Comparison of ENCODE assay signal across 8 cellular contexts in genomic region chr17:1710807-1711553, GRCh38. TPM values are rescaled to one million over a fixed set of nuclear protein-coding genes. Genes with fewer than 3 reads are reported as not detected.
DNase-seq lines count a peak whose midpoint lies in the region; ATAC-seq lines count a peak whose summit lies in the region.
"Had no signal": no experiment of that assay in that cellular context is flagged by ENCODE, and none has a peak within 500 bp of the region (broad histone marks: within the 10 kb centered on the region; RNA-seq: fewer than 3 reads in every experiment).

No MANE protein-coding gene starts in this region.

- no peak overlapping the region for H3K27ac Mint-ChIP-seq in stimulated activated naive B cell treated with anti-CD40 and anti-IgM and Interleukin-4, amounts not matched to agents 10 μg/mL and 1 μg/mL and 100 μg/mL, for 72 hours

- ATAC-seq in stimulated activated naive B cell treated with anti-CD40 and anti-IgM and Interleukin-4, amounts not matched to agents 10 μg/mL and 1 μg/mL and 100 μg/mL, for 72 hours (replicated peaks), result no peak
- ATAC-seq in HG03520 (IDR thresholded peaks at IDR 0.05; ENCODE audit: unreplicated experiment) (no peak), HG03457 (IDR thresholded peaks at IDR 0.05; ENCODE audit: unreplicated experiment) (no peak)

- DNase-seq in HT-29 (ENCODE audit: low spot score) (peak; percentile 32), iPS-NIHi11 (ENCODE audit: low spot score) (peak; percentile 14), NCI-H446 treated with DMSO at 0.1 percent for 48 hours (lab: John Stamatoyannopoulos, UW) (no peak)
- DNase-seq in stimulated activated naive B cell treated with anti-CD40 and anti-IgM and Interleukin-4, amounts not matched to agents 10 μg/mL and 1 μg/mL and 100 μg/mL, for 72 hours, result no peak

- H3K4me3 Mint-ChIP-seq in stimulated activated naive B cell treated with anti-CD40 and anti-IgM and Interleukin-4, amounts not matched to agents 10 μg/mL and 1 μg/mL and 100 μg/mL, for 72 hours, result peak overlapping the region; percentile 62 to 74

- H3K9me3 Mint-ChIP-seq in stimulated activated naive B cell treated with anti-CD40 and anti-IgM and Interleukin-4, amounts not matched to agents 10 μg/mL and 1 μg/mL and 100 μg/mL, for 72 hours, result no peaks in the 10 kb centered on the region

- H3K36me3 Mint-ChIP-seq in stimulated activated naive B cell treated with anti-CD40 and anti-IgM and Interleukin-4, amounts not matched to agents 10 μg/mL and 1 μg/mL and 100 μg/mL, for 72 hours, result peaks cover 32 to 48% of the 10 kb centered on the region in 2 donors

- WGBS in adipose tissue, 3 donors, result 21 to 33% (median 24%) methylated on average over 14 of the region's 14 CpGs

- peaks cover 14 to 36% of the 10 kb centered on the region in 2 donors for H3K4me1 Mint-ChIP-seq in stimulated activated naive B cell treated with anti-CD40 and anti-IgM and Interleukin-4, amounts not matched to agents 10 μg/mL and 1 μg/mL and 100 μg/mL, for 72 hours

- H3K27ac ChIP-seq in adipose tissue (ENCODE audit: low read depth, low read length), result peak overlapping the region; percentile 49

- H3K27me3 Mint-ChIP-seq in stimulated activated naive B cell treated with anti-CD40 and anti-IgM and Interleukin-4, amounts not matched to agents 10 μg/mL and 1 μg/mL and 100 μg/mL, for 72 hours, result peaks cover 75 to 85% of the 10 kb centered on the region in 2 donors

RNA-seq across cellular contexts. Expression of gene TLCD2, which starts 0.8 kb away (rescaled TPM):
- 0.56 and 0.97 TPM in 2 replicates for total RNA-seq in HT-29 (2014; rRNA removed; shearing (Covaris generic))
- polyA plus RNA-seq in adipose tissue, result 10 to 100 TPM in 2 of 3 donors, 1 to 10 TPM in 1; 1.4 to 16.6 (median 15.0) TPM

RNA-seq across cellular contexts. Expression of gene WDR81, which starts 13.5 kb away (rescaled TPM):
- 35.8 and 39.2 TPM in 2 replicates for total RNA-seq in HT-29 (2014; rRNA removed; shearing (Covaris generic))
- polyA plus RNA-seq in adipose tissue, result 10 to 100 TPM; 11.8 to 24.5 (median 24.0) TPM

RNA-seq across cellular contexts. Expression of gene PRPF8, which starts 26.3 kb away (rescaled TPM):
- total RNA-seq in HT-29 (2014; rRNA removed; shearing (Covaris generic)), result 92.7 and 92.8 TPM in 2 replicates
- 10 to 100 TPM; 52.0 to 86.7 (median 67.5) TPM for polyA plus RNA-seq in adipose tissue

RNA-seq across cellular contexts. Expression of gene SERPINF2, which starts 31.7 kb away (rescaled TPM):
- 9.8 and 10.9 TPM in 2 replicates for total RNA-seq in HT-29 (2014; rRNA removed; shearing (Covaris generic))
- 10 to 100 TPM in 2 of 3 donors, 1 to 10 TPM in 1; 8.9 to 15.7 (median 11.9) TPM for polyA plus RNA-seq in adipose tissue
- total RNA-seq: lung microvascular endothelial cell had no signal

RNA-seq across cellular contexts. Expression of gene SERPINF1, which starts 50.9 kb away (rescaled TPM):
- total RNA-seq in HT-29 (2014; rRNA removed; shearing (Covaris generic)), result 1.1 and 5.0 TPM in 2 replicates
- 1,000 to 10,000 TPM in 2 of 3 donors, 100 to 1,000 TPM in 1; 140 to 1,175 (median 1,133) TPM for polyA plus RNA-seq in adipose tissue
- total RNA-seq: lung microvascular endothelial cell had no signal

Comparison
In these comparisons a context has a peak if more than half of its experiments do, and no peak if none do; other contexts are left out.
1. DNase-seq: peak in HT-29 (single experiment) and iPS-NIHi11 (single experiment); none in stimulated activated naive B cell treated with anti-CD40 and anti-IgM and Interleukin-4, amounts not matched to agents 10 μg/mL and 1 μg/mL and 100 μg/mL, for 72 hours (single experiment) and NCI-H446 treated with DMSO at 0.1 percent for 48 hours (single experiment).